ENCODE assay signal across 24 cellular contexts in genomic region chr5:5290674-5291334, GRCh38.
DNase-seq lines count a peak whose midpoint lies in the region; ATAC-seq, FAIRE-seq and TF ChIP-seq lines count a peak whose summit lies in the region.
"Had no signal": no experiment of that assay in that cellular context is flagged by ENCODE, and none has a peak within 500 bp of the region (broad histone marks: within the 10 kb centered on the region; RNA-seq: fewer than 3 reads in every experiment).

No MANE protein-coding gene starts in this region.

- H3K9ac ChIP-seq in mammary epithelial cell (ENCODE audit: insufficient read depth, low read length): no peak overlapping the region
- peak overlapping the region; percentile 38 for H3K9ac ChIP-seq in astrocyte (ENCODE audit: low read length)

- H4K20me1 ChIP-seq in mammary epithelial cell (ENCODE audit: insufficient read depth, low read length): no peaks in the 10 kb centered on the region
- no peaks in the 10 kb centered on the region for H4K20me1 ChIP-seq in astrocyte (ENCODE audit: insufficient read depth, low read length)

- H3K36me3 Mint-ChIP-seq in MCF 10A (ENCODE audit: insufficient read depth, unreplicated experiment): no peaks in the 10 kb centered on the region
- H3K36me3 Mint-ChIP-seq in astrocyte (ENCODE audit: low read depth, unreplicated experiment): no peaks in the 10 kb centered on the region
- H3K36me3 Mint-ChIP-seq in nephron (ENCODE audit: low read depth): peaks cover 21% of the 10 kb centered on the region
- H3K36me3 Mint-ChIP-seq: CD14-positive monocyte had no signal

- H2AFZ ChIP-seq in mammary epithelial cell (ENCODE audit: low read depth, low read length): peak overlapping the region; percentile 83
- H2AFZ ChIP-seq in astrocyte (ENCODE audit: low read depth, low read length): peak overlapping the region; percentile 24

- no peak for FAIRE-seq in astrocyte (lab: Jason Lieb, UNC)
- FAIRE-seq: G401.6, GM12892 had no signal

- BruUV-seq in mammary epithelial cell (replicated peaks; lab: Mats Ljungman, UMichigan) (no TSS peak), MCF 10A (replicated peaks; lab: Mats Ljungman, UMichigan) (no TSS peak)

- no peaks in the 10 kb centered on the region for H3K9me3 ChIP-seq in mammary epithelial cell (replicated peaks; ENCODE audit: insufficient read depth, low read length)
- H3K9me3 ChIP-seq in astrocyte (ENCODE audit: insufficient read depth, low read depth, low read length): no peaks in the 10 kb centered on the region
- H3K9me3 ChIP-seq in vagina: no peaks in the 10 kb centered on the region
- H3K9me3 ChIP-seq: MG63 had no signal

- in situ Hi-C loops in mammary epithelial cell (cut with MboI; ENCODE audit: low sequenced_read_pairs in 2 of 2): no loop called here

- DNase-seq in mammary epithelial cell (no peak), MCF 10A (ENCODE audit: unreplicated experiment) (no peak), astrocyte (ENCODE audit: low read depth) (no peak), vagina (ENCODE audit: extremely low spot score in 2 of 2) (no peak)
- DNase-seq in activated effector memory CD4-positive, alpha-beta T cell treated with anti-CD3 and anti-CD28 coated beads, Interleukin-2, amount 50 U/mL, for 16 hours: no peak
- DNase-seq: 8988T, AML-193, GOT3, Kasumi-1, MG63, NCI-H1092, NCI-H1436, NCI-H187 treated with DMSO at 0.1 percent for 48 hours, NCI-H2227 treated with DMSO at 0.1 percent for 48 hours, NCI-H510A treated with DMSO at 0.1 percent for 48 hours, NCI-H774, OCI-M1, SHP77 had no signal

- no peak overlapping the region for H3K4me2 ChIP-seq in mammary epithelial cell (ENCODE audit: insufficient read depth, low read depth, low read length)
- peak overlapping the region; percentile 38 for H3K4me2 ChIP-seq in astrocyte (ENCODE audit: low read length)

- dilution Hi-C loops in mammary epithelial cell (cut with HindIII; ENCODE audit: low sequenced_read_pairs): no loop called here

- no peak overlapping the region for H3K4me3 ChIP-seq in mammary epithelial cell (replicated peaks in 1 of 3; ENCODE audit: insufficient read depth in 1 of 3, low read depth in 2 of 3, low read length in 3 of 3)
- H3K4me3 ChIP-seq in astrocyte (ENCODE audit: insufficient read depth, low read depth, low read length): no peak overlapping the region
- no peak overlapping the region for H3K4me3 ChIP-seq in vagina
- H3K4me3 ChIP-seq: MG63 had no signal

- no peak for TF ChIP-seq POLR2A in vagina (IDR thresholded peaks at IDR 0.05)

- H3K9me3 Mint-ChIP-seq in MCF 10A (ENCODE audit: unreplicated experiment) (no peaks in the 10 kb centered on the region), astrocyte (ENCODE audit: unreplicated experiment) (no peaks in the 10 kb centered on the region), nephron (peaks cover 1% of the 10 kb centered on the region)

- WGBS in mammary epithelial cell (ENCODE audit: low coverage, missing lambda C conversion rate): 97% methylated on average over 10 of the region's 10 CpGs

- H3K4me1 ChIP-seq in mammary epithelial cell (ENCODE audit: insufficient read depth, low read length): peaks cover 8% of the 10 kb centered on the region
- peaks cover 42% of the 10 kb centered on the region for H3K4me1 ChIP-seq in astrocyte (ENCODE audit: insufficient read depth, low read length)
- H3K4me1 ChIP-seq in vagina: no peaks in the 10 kb centered on the region

- H3K27me3 Mint-ChIP-seq in MCF 10A (ENCODE audit: insufficient read depth, unreplicated experiment) (no peaks in the 10 kb centered on the region), astrocyte (ENCODE audit: low read depth, unreplicated experiment) (no peaks in the 10 kb centered on the region), nephron (ENCODE audit: low read depth) (peaks cover 12% of the 10 kb centered on the region)

- POLR2A ChIA-PET in MCF 10A (lab: Yijun Ruan, JAX): no interaction called here

- H3K4me3 Mint-ChIP-seq in MCF 10A (ENCODE audit: unreplicated experiment) (no peak overlapping the region), astrocyte (ENCODE audit: unreplicated experiment) (no peak overlapping the region), nephron (no peak overlapping the region)
- H3K4me3 Mint-ChIP-seq: CD14-positive monocyte had no signal

- intact Hi-C loops in mammary epithelial cell (cut with micrococcal nuclease): no loop called here
- intact Hi-C loops in MCF 10A (cut with micrococcal nuclease): no loop called here
- intact Hi-C loops in vagina (cut with DNase I): no loop called here

- TF ChIP-seq CTCF in mammary epithelial cell (conservative IDR thresholded peaks at IDR 0.05 in 1 of 2, IDR thresholded peaks at IDR 0.05 in 1 of 2; ENCODE audit: extremely low read depth in 1 of 2, insufficient read depth in 1 of 2, low read depth in 1 of 2, low read length in 2 of 2) (no peak), MCF 10A (IDR thresholded peaks at IDR 0.05; ENCODE audit: unreplicated experiment) (no peak), astrocyte (IDR thresholded peaks at IDR 0.05; ENCODE audit: insufficient read depth, low read depth, low read length) (no peak), nephron (IDR thresholded peaks at IDR 0.05; ENCODE audit: unreplicated experiment in 3 of 3) (no peak), vagina (IDR thresholded peaks at IDR 0.05) (no peak)

- H3K36me3 ChIP-seq in mammary epithelial cell (ENCODE audit: insufficient read depth, low read length) (no peaks in the 10 kb centered on the region), astrocyte (ENCODE audit: insufficient read depth, low read length) (no peaks in the 10 kb centered on the region), vagina (no peaks in the 10 kb centered on the region)
- H3K36me3 ChIP-seq: MG63 had no signal

- no peak for ATAC-seq in HG03135 (IDR thresholded peaks at IDR 0.05; ENCODE audit: unreplicated experiment)
- no peak for ATAC-seq in HG02623 (IDR thresholded peaks at IDR 0.05; ENCODE audit: unreplicated experiment)

- H3K27ac ChIP-seq in mammary epithelial cell (ENCODE audit: insufficient read depth, low read depth, low read length) (no peak overlapping the region), astrocyte (ENCODE audit: low read depth, low read length) (peak overlapping the region; percentile 71), vagina (no peak overlapping the region)

- no peaks in the 10 kb centered on the region for H3K4me1 Mint-ChIP-seq in MCF 10A (ENCODE audit: insufficient read depth, unreplicated experiment)
- peaks cover 29% of the 10 kb centered on the region for H3K4me1 Mint-ChIP-seq in astrocyte (ENCODE audit: low read depth, unreplicated experiment)
- H3K4me1 Mint-ChIP-seq in nephron: peaks cover 11% of the 10 kb centered on the region
- H3K4me1 Mint-ChIP-seq: CD14-positive monocyte had no signal

- H3K27me3 ChIP-seq in mammary epithelial cell (ENCODE audit: insufficient read depth, low read length): no peaks in the 10 kb centered on the region
- H3K27me3 ChIP-seq in astrocyte (ENCODE audit: insufficient read depth, low read length): no peaks in the 10 kb centered on the region
- no peaks in the 10 kb centered on the region for H3K27me3 ChIP-seq in vagina
- H3K27me3 ChIP-seq: MG63 had no signal

- CTCF ChIA-PET in mammary epithelial cell (lab: Charles Lee; ENCODE audit: low non-redundant PET): no interaction called here
- CTCF ChIA-PET in MCF 10A (lab: Yijun Ruan, JAX): no interaction called here

- H3K27ac Mint-ChIP-seq in MCF 10A (ENCODE audit: low read depth, unreplicated experiment) (no peak overlapping the region), astrocyte (ENCODE audit: unreplicated experiment) (peak overlapping the region; percentile 97), nephron (peak overlapping the region; percentile 35 to 86 (median 37))
- H3K27ac Mint-ChIP-seq: CD14-positive monocyte had no signal

- H3K79me2 ChIP-seq in mammary epithelial cell (ENCODE audit: insufficient read depth, low read length) (no peaks in the 10 kb centered on the region), astrocyte (ENCODE audit: insufficient read depth, low read length) (no peaks in the 10 kb centered on the region)
